In the genomic region with DNA sequence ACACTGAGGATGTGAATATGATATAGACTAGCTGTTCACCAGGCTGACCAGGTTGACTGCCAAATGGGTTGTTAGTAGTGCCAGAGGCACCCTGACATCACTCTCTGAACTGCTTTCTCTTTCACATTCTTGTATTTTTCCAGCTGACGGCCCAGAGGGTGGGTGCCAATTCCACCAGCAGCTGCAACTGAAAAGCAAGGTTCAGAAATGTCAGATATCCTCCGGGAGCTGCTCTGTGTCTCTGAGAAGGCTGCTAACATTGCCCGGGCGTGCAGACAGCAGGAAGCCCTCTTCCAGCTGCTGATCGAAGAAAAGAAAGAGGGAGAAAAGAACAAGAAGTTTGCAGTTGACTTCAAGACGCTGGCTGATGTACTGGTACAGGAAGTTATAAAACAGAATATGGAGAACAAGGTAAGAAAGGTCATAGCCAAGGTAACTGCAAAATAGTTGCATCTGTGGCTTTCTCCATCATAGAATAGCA, we compare ENCODE assay signal across 8 cellular contexts. TPM values are rescaled to one million over a fixed set of nuclear protein-coding genes. Genes with fewer than 3 reads are reported as not detected.
DNase-seq lines count a peak whose midpoint lies in the region; ATAC-seq and TF ChIP-seq lines count a peak whose summit lies in the region.

No MANE protein-coding gene starts in this region.

- intact Hi-C loops in natural killer cell (cut with micrococcal nuclease) = loop anchor here (2.0 kb wide), 1 partner anchor 15 kb away; no protein-coding TSS in a partner anchor

- H3K27ac Mint-ChIP-seq in natural killer cell = peak overlapping the region; percentile 95 to 99
- H3K27ac Mint-ChIP-seq in type B pancreatic cell = peak overlapping the region; percentile 29

- H3K4me2 ChIP-seq in KMS-11 = peak overlapping the region; percentile 73

- peak overlapping the region; percentile 27; the same call in 1 of the 2 replicates for H3K27ac ChIP-seq in KMS-11

- peak; percentile 94 for ATAC-seq in GM21390 (IDR thresholded peaks at IDR 0.05; ENCODE audit: unreplicated experiment)
- ATAC-seq in esophagus mucosa = peak; percentile 40
- ATAC-seq in natural killer cell = peak; percentile 88 to 95 (median 93)

- H3K4me1 Mint-ChIP-seq in natural killer cell = peaks cover 24 to 28% of the 10 kb centered on the region in 2 donors
- peaks cover 24% of the 10 kb centered on the region for H3K4me1 Mint-ChIP-seq in type B pancreatic cell (ENCODE audit: unreplicated experiment)

- no peaks in the 10 kb centered on the region for H3K36me3 ChIP-seq in KMS-11 (ENCODE audit: insufficient read depth)

- H3K4me1 ChIP-seq in KMS-11 (ENCODE audit: low read depth, poor library complexity, severe bottlenecking) = peaks cover 15% of the 10 kb centered on the region

- H3K9ac ChIP-seq in KMS-11 = peak overlapping the region; percentile 19; the same call in 1 of the 2 replicates

- H3K27me3 Mint-ChIP-seq in natural killer cell (ENCODE audit: low read depth in 2 of 2) = no peaks in the 10 kb centered on the region
- H3K27me3 Mint-ChIP-seq in type B pancreatic cell = no peaks in the 10 kb centered on the region

- TF ChIP-seq CTCF in KMS-11 (conservative IDR thresholded peaks at IDR 0.05; ENCODE audit: low read depth, low read length) = no peak
- no peak for TF ChIP-seq CTCF in natural killer cell (IDR thresholded peaks at IDR 0.05)
- TF ChIP-seq CTCF in type B pancreatic cell (conservative IDR thresholded peaks at IDR 0.05) = no peak

- H3K4me3 Mint-ChIP-seq in natural killer cell (peak overlapping the region; percentile 98), type B pancreatic cell (peak overlapping the region; percentile 15)

- H4K20me1 ChIP-seq in KMS-11 (ENCODE audit: insufficient read depth) = no peaks in the 10 kb centered on the region

- peak overlapping the region; percentile 78 for H2AFZ ChIP-seq in KMS-11 (ENCODE audit: low read depth)

- H3K9me3 Mint-ChIP-seq in natural killer cell (no peaks in the 10 kb centered on the region), type B pancreatic cell (no peaks in the 10 kb centered on the region)

- no peaks in the 10 kb centered on the region for H3K36me3 Mint-ChIP-seq in natural killer cell
- H3K36me3 Mint-ChIP-seq in type B pancreatic cell = no peaks in the 10 kb centered on the region

- H3K27me3 ChIP-seq in KMS-11 (ENCODE audit: insufficient read depth, low read depth) = no peaks in the 10 kb centered on the region

- DNase-seq in COR-L47 (lab: John Stamatoyannopoulos, UW) (peak; percentile 70), natural killer cell (peak; percentile 34), type B pancreatic cell (ENCODE audit: extremely low spot score, unreplicated experiment) (no peak), NCI-H1048 (lab: John Stamatoyannopoulos, UW) (no peak)
- DNase-seq in activated CD8-positive, alpha-beta memory T cell treated with anti-CD3 and anti-CD28 coated beads, Interleukin-2, amount 50 U/mL, for 4 hours = peak; percentile 33

- H3K79me2 ChIP-seq in KMS-11 (ENCODE audit: insufficient read depth, low read depth) = no peaks in the 10 kb centered on the region

- H3K4me3 ChIP-seq in KMS-11 (IDR thresholded peaks at IDR 0.05; ENCODE audit: insufficient read depth, low read depth, low read length) = no peak overlapping the region

RNA-seq across cellular contexts. Expression of a gene that starts 16.5 kb away (rescaled TPM):
- total RNA-seq in esophagus mucosa (68.7 TPM), natural killer cell (10 to 100 TPM in 1 of 3 donors, 1 to 10 TPM in 2; 9.5 to 16.7 (median 9.6) TPM), type B pancreatic cell (ENCODE audit: low replicate concordance) (17.2 and 21.6 TPM in 2 replicates)

RNA-seq across cellular contexts. Expression of a gene that starts 40.3 kb away (rescaled TPM):
- 39.7 TPM for total RNA-seq in esophagus mucosa
- 10 to 100 TPM; 19.3 to 31.4 (median 21.6) TPM for total RNA-seq in natural killer cell
- 28.8 and 46.6 TPM in 2 replicates for total RNA-seq in type B pancreatic cell (ENCODE audit: low replicate concordance)

RNA-seq across cellular contexts. Expression of a gene that starts 48.2 kb away (rescaled TPM):
- total RNA-seq in esophagus mucosa (59.2 TPM), natural killer cell (10 to 100 TPM; 36.7 to 50.5 (median 48.0) TPM), type B pancreatic cell (ENCODE audit: low replicate concordance) (15.2 and 21.8 TPM in 2 replicates)

Comparison
In these comparisons a context has a peak if more than half of its experiments do, and no peak if none do; other contexts are left out.
1. DNase-seq: peak in COR-L47 (single experiment), activated CD8-positive, alpha-beta memory T cell treated with anti-CD3 and anti-CD28 coated beads, Interleukin-2, amount 50 U/mL, for 4 hours (single experiment) and natural killer cell (single experiment); none in type B pancreatic cell (single experiment) and NCI-H1048 (single experiment).
2. ATAC-seq: peak in every context shown above with its lines; median percentile 94 in GM21390; 93 in natural killer cell; 40 in esophagus mucosa.